23 cellular contexts compared by ENCODE assay signal in the genomic region with DNA sequence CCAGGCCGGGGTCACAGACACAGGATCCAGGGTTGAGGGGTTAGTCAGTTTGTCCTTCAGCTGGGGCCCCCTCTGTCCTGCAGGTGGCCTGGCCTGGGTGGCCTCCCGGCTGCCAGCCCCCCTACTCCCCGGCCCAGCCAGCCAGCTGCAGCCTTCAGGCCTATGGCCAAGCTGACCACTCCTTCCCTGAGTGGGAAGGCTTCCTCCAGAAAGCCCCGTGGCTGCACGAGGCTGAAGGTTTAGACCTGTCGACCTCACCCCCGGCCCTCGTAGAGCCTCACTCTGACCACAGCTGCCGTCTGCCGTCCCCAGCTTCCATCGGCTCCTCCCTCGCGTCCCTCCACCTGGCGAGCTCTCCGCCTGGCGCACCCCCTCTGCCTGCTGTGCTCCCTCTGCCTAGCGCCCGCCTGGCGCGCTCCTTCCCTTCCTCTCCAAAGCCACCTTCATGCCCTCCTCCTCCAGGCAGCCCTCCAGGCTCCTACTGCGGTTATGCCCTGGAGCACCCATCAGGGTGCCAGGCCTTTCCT. TPM values are rescaled to one million over a fixed set of nuclear protein-coding genes. Genes with fewer than 3 reads are reported as not detected.
DNase-seq lines count a peak whose midpoint lies in the region; ATAC-seq, FAIRE-seq and TF ChIP-seq lines count a peak whose summit lies in the region.
"Had no signal": no experiment of that assay in that cellular context is flagged by ENCODE, and none has a peak within 500 bp of the region (broad histone marks: within the 10 kb centered on the region; RNA-seq: fewer than 3 reads in every experiment).

No MANE protein-coding gene starts in this region.

- no peak for TF ChIP-seq EP300 in A549 (IDR thresholded peaks at IDR 0.05)

- no peaks in the 10 kb centered on the region for H4K20me1 ChIP-seq in H9 (ENCODE audit: control insufficient read depth, insufficient read depth, insufficient read length)
- no peaks in the 10 kb centered on the region for H4K20me1 ChIP-seq in neural progenitor cell (ENCODE audit: low read depth)

- POLR2A ChIA-PET in A549 (lab: Yijun Ruan, JAX) = no interaction called here

- TF ChIP-seq CTCF in A549 (IDR thresholded peaks at IDR 0.05) (no peak), H9 (conservative IDR thresholded peaks at IDR 0.05) (no peak), heart right ventricle (IDR thresholded peaks at IDR 0.05) (no peak), neural progenitor cell (IDR thresholded peaks at IDR 0.05) (no peak)

- H3K79me2 ChIP-seq in H9 (ENCODE audit: insufficient read depth, low read length) (no peaks in the 10 kb centered on the region), neural progenitor cell (ENCODE audit: low read depth) (no peaks in the 10 kb centered on the region)

- H3F3A ChIP-seq in neural progenitor cell (ENCODE audit: low read depth) = no peaks in the 10 kb centered on the region

- no peak overlapping the region for H3K4me3 Mint-ChIP-seq in H9
- H3K4me3 Mint-ChIP-seq in neural progenitor cell = no peak overlapping the region
- H3K4me3 Mint-ChIP-seq in stimulated activated effector memory CD8-positive, alpha-beta T cell treated with anti-CD3 and anti-CD28 coated beads, Interleukin-12 subunit alpha, Interleukin-12 subunit beta, amount 100 ng/mL, for 72 hours = no peak overlapping the region
- H3K4me3 Mint-ChIP-seq: activated naive CD8-positive, alpha-beta T cell; CD4-positive, CD25-positive, alpha-beta regulatory T cell had no signal

- no peak overlapping the region for H3T11ph ChIP-seq in H9 (ENCODE audit: low read length)

- TF ChIP-seq POLR2A in A549 (IDR thresholded peaks at IDR 0.05; ENCODE audit: low read length) (no peak), GM12892 (IDR thresholded peaks at IDR 0.05; ENCODE audit: low read depth, low read length) (no peak)

- H3K27ac ChIP-seq in A549 (no peak overlapping the region), H9 (ENCODE audit: insufficient read length, low read depth, low read length) (no peak overlapping the region), heart right ventricle (peak overlapping the region in 5 of 10 donors; percentile 38 to 66 (median 52)), neural progenitor cell (no peak overlapping the region)
- H3K27ac ChIP-seq: foreskin keratinocyte, right lobe of liver, RWPE1 had no signal

- no peak overlapping the region for H2AK5ac ChIP-seq in H9 (ENCODE audit: insufficient read length, low read length)

- H3K23ac ChIP-seq in H9 (ENCODE audit: insufficient read length, low read depth, low read length) = no peak overlapping the region

- H3K4me3 ChIP-seq in A549 = no peak overlapping the region
- H3K4me3 ChIP-seq in heart right ventricle = peak overlapping the region in 6 of 10 donors; percentile 14 to 42 (median 24)
- H3K4me3 ChIP-seq in neural progenitor cell = no peak overlapping the region
- H3K4me3 ChIP-seq: right lobe of liver had no signal

- H3K14ac ChIP-seq in H9 (ENCODE audit: insufficient read depth, low read length) = no peak overlapping the region; the same call in 1 of the 2 replicates

- H3K79me1 ChIP-seq in H9 (ENCODE audit: insufficient read depth, low read depth, low read length, poor library complexity, severe bottlenecking) = no peaks in the 10 kb centered on the region

- H3K18ac ChIP-seq in H9 (ENCODE audit: insufficient read length, low read depth, low read length) = no peak overlapping the region

- CTCF ChIA-PET in A549 (lab: Yijun Ruan, JAX) = no interaction called here

- DNase-seq in A549 (ENCODE audit: low read depth in 1 of 2, low spot score in 1 of 2) (no peak), H9 (no peak), heart right ventricle (peak in 1 of 2 donors; percentile 14), neural progenitor cell (ENCODE audit: low spot score) (peak; percentile 13), HK-2 (ENCODE audit: unreplicated experiment) (no peak), GM12892 (ENCODE audit: insufficient read length) (no peak)
- DNase-seq in stimulated activated effector memory CD8-positive, alpha-beta T cell treated with anti-CD3 and anti-CD28 coated beads, Interleukin-12 subunit alpha, Interleukin-12 subunit beta, amount 100 ng/mL, for 72 hours (ENCODE audit: low spot score in 2 of 2) = no peak
- DNase-seq: foreskin keratinocyte, hippocampal formation, mammary epithelial cell, NCI-H187 treated with DMSO at 0.1 percent for 48 hours, NCI-H69 had no signal

- no peak overlapping the region for H2BK12ac ChIP-seq in H9 (ENCODE audit: insufficient read length, low read depth, low read length)

- no peak overlapping the region for H4K91ac ChIP-seq in H9 (ENCODE audit: insufficient read length, low read depth, low read length)

- peak overlapping the region in 2 of 3 experiments; percentile 22 to 84; a peak in 1 of 7 replicates for H3K27ac Mint-ChIP-seq in H9
- no peak overlapping the region for H3K27ac Mint-ChIP-seq in neural progenitor cell
- no peak overlapping the region for H3K27ac Mint-ChIP-seq in stimulated activated effector memory CD8-positive, alpha-beta T cell treated with anti-CD3 and anti-CD28 coated beads, Interleukin-12 subunit alpha, Interleukin-12 subunit beta, amount 100 ng/mL, for 72 hours
- H3K27ac Mint-ChIP-seq: activated naive CD8-positive, alpha-beta T cell; CD4-positive, CD25-positive, alpha-beta regulatory T cell had no signal

- no peaks in the 10 kb centered on the region for H3K27me3 ChIP-seq in H9 (ENCODE audit: insufficient read depth, low read length)
- H3K27me3 ChIP-seq in heart right ventricle = peaks cover 0 to 30% (median 19%) of the 10 kb centered on the region in 7 donors
- no peaks in the 10 kb centered on the region for H3K27me3 ChIP-seq in neural progenitor cell
- H3K27me3 ChIP-seq: right lobe of liver had no signal

- H2AFZ ChIP-seq in H9 (ENCODE audit: low read length) (no peak overlapping the region), neural progenitor cell (replicated peaks) (no peak overlapping the region)

- peaks cover 1 to 7% of the 10 kb centered on the region in 2 experiments; a peak in 2 of 4 replicates for H3K4me1 Mint-ChIP-seq in H9
- H3K4me1 Mint-ChIP-seq in neural progenitor cell = peaks cover 8% of the 10 kb centered on the region
- H3K4me1 Mint-ChIP-seq in stimulated activated effector memory CD8-positive, alpha-beta T cell treated with anti-CD3 and anti-CD28 coated beads, Interleukin-12 subunit alpha, Interleukin-12 subunit beta, amount 100 ng/mL, for 72 hours = peaks cover 11% of the 10 kb centered on the region

- no peak overlapping the region for H3K4ac ChIP-seq in H9 (ENCODE audit: low read depth, low read length)

- no peak overlapping the region for H2BK20ac ChIP-seq in H9 (ENCODE audit: low read depth, low read length, poor library complexity, severe bottlenecking)

- H3K9me3 Mint-ChIP-seq in H9 (no peaks in the 10 kb centered on the region; a peak in 2 of 5 replicates), neural progenitor cell (peaks cover 4% of the 10 kb centered on the region)
- no peaks in the 10 kb centered on the region for H3K9me3 Mint-ChIP-seq in stimulated activated effector memory CD8-positive, alpha-beta T cell treated with anti-CD3 and anti-CD28 coated beads, Interleukin-12 subunit alpha, Interleukin-12 subunit beta, amount 100 ng/mL, for 72 hours

- no peak overlapping the region for H4K5ac ChIP-seq in H9 (ENCODE audit: insufficient read length, low read depth, low read length)

- H2BK120ac ChIP-seq in H9 (ENCODE audit: low read depth, low read length, poor library complexity, severe bottlenecking) = no peak overlapping the region

- H3K36me3 ChIP-seq in heart right ventricle = no peaks in the 10 kb centered on the region
- no peaks in the 10 kb centered on the region for H3K36me3 ChIP-seq in neural progenitor cell
- H3K36me3 ChIP-seq: right lobe of liver had no signal

- H4K8ac ChIP-seq in H9 (replicated peaks; ENCODE audit: insufficient read length, low read depth, low read length) = no peak overlapping the region

- H3K23me2 ChIP-seq in H9 (ENCODE audit: insufficient read length, low read depth, low read length, poor library complexity, severe bottlenecking) = no peaks in the 10 kb centered on the region

- H3K27me3 Mint-ChIP-seq in H9 (ENCODE audit: low read depth) (peaks cover 3% of the 10 kb centered on the region; the same call in 1 of the 2 replicates), neural progenitor cell (ENCODE audit: insufficient read depth, low read depth) (peaks cover 8% of the 10 kb centered on the region)

- H3K4me1 ChIP-seq in A549 (no peaks in the 10 kb centered on the region), H9 (ENCODE audit: insufficient read depth, low read length) (no peaks in the 10 kb centered on the region), heart right ventricle (peaks cover 0 to 21% (median 7%) of the 10 kb centered on the region in 9 donors), neural progenitor cell (no peaks in the 10 kb centered on the region)
- H3K4me1 ChIP-seq: foreskin keratinocyte, right lobe of liver had no signal

- H2BK5ac ChIP-seq in H9 (ENCODE audit: insufficient read length, low read length) = no peak overlapping the region

- no peak for ATAC-seq in A549
- ATAC-seq in heart right ventricle = peak in 5 of 8 donors; percentile 5 to 44 (median 23)
- no peak for ATAC-seq in stimulated activated effector memory CD8-positive, alpha-beta T cell treated with anti-CD3 and anti-CD28 coated beads, Interleukin-12 subunit alpha, Interleukin-12 subunit beta, amount 100 ng/mL, for 72 hours
- no peak for ATAC-seq in HG02870 (IDR thresholded peaks at IDR 0.05; ENCODE audit: unreplicated experiment)
- ATAC-seq: foreskin keratinocyte had no signal

- intact Hi-C loops in heart right ventricle (cut with DNase I) = no loop called here

- WGBS in A549 (ENCODE audit: missing lambda C conversion rate) = 81% methylated on average over 19 of the region's 21 CpGs
- WGBS in H9 (ENCODE audit: extremely low coverage, insufficient read length, low lambda C conversion rate) = no CpG with 5 or more reads among the region's 21 CpGs
- 70 to 73% methylated on average over 21 of the region's 21 CpGs for WGBS in heart right ventricle, 2 donors

- H3K36me3 Mint-ChIP-seq in H9 (ENCODE audit: insufficient read depth in 1 of 3, low read depth in 3 of 3) (peaks cover 0 to 7% (median 0%) of the 10 kb centered on the region in 3 experiments; a peak in 1 of 7 replicates), neural progenitor cell (no peaks in the 10 kb centered on the region)
- no peaks in the 10 kb centered on the region for H3K36me3 Mint-ChIP-seq in stimulated activated effector memory CD8-positive, alpha-beta T cell treated with anti-CD3 and anti-CD28 coated beads, Interleukin-12 subunit alpha, Interleukin-12 subunit beta, amount 100 ng/mL, for 72 hours
- H3K36me3 Mint-ChIP-seq: activated naive CD8-positive, alpha-beta T cell; CD4-positive, CD25-positive, alpha-beta regulatory T cell had no signal

- H3K9me3 ChIP-seq in A549 (no peaks in the 10 kb centered on the region), H9 (ENCODE audit: control insufficient read depth, low read depth, low read length) (no peaks in the 10 kb centered on the region), heart right ventricle (no peaks in the 10 kb centered on the region), neural progenitor cell (ENCODE audit: low read depth) (no peaks in the 10 kb centered on the region)
- H3K9me3 ChIP-seq: right lobe of liver had no signal

- no peak for TF ChIP-seq RAD21 in A549 (conservative IDR thresholded peaks at IDR 0.05 in 1 of 2, IDR thresholded peaks at IDR 0.05 in 1 of 2)

- H3K4me2 ChIP-seq in A549 = no peak overlapping the region
- no peak overlapping the region for H3K4me2 ChIP-seq in H9 (ENCODE audit: insufficient read depth, insufficient read length, low read length)
- no peak overlapping the region for H3K4me2 ChIP-seq in neural progenitor cell

- H3K56ac ChIP-seq in H9 (ENCODE audit: insufficient read length, low read depth, low read length) = no peak overlapping the region

- FAIRE-seq in A549 (lab: Jason Lieb, UNC) (no peak), GM12892 (lab: Jason Lieb, UNC) (no peak)
- FAIRE-seq: G401.6, TTC549 had no signal

- H2BK15ac ChIP-seq in H9 (ENCODE audit: low read depth, low read length) = no peak overlapping the region

- H3K9ac ChIP-seq in H9 (ENCODE audit: extremely low read depth, insufficient read length, low read length) (no peak overlapping the region), neural progenitor cell (no peak overlapping the region)

RNA-seq across cellular contexts. Expression of a gene that starts 9.6 kb away (rescaled TPM):
- polyA plus RNA-seq in A549 (2011; rRNA removed) (not detected in 2 replicates), A549 (2017; fragmentation: RNase III; extraction: RNeasy Plus Mini Kit Qiagen cat#74134 plus additional on column Dnase treatment) (not detected in 3 replicates), heart right ventricle (under 1 TPM; 0.09 to 0.29 TPM)
- not detected in 2 replicates for polyA plus RNA-seq in A549 (2012; cell fraction: cytosol; rRNA removed)
- polyA plus RNA-seq in A549 (2012; cell fraction: nucleus; rRNA removed) = not detected in 2 replicates
- polyA minus RNA-seq in A549 (2011; rRNA and poly(A)+ RNA removed) = not detected in 2 replicates
- total RNA-seq in H9 (2021) (0.68 and 0.79 TPM in 2 replicates), heart right ventricle (under 1 TPM in 7 of 10 donors, not detected in 3; 0.11 to 0.53 (median 0.26) TPM), neural progenitor cell (ENCODE audit: low replicate concordance) (0.22 TPM in 1 of 2 replicates, not detected in the other)
- not detected for polyA plus RNA-seq in GM12892 (2012; ENCODE audit: missing spikeins)
- total RNA-seq: CD4-positive, CD25-positive, alpha-beta regulatory T cell; foreskin keratinocyte; HT1080; mammary epithelial cell; myocyte; osteocyte; right lobe of liver; urinary bladder had no signal
- polyA plus RNA-seq: CD4-positive, CD25-positive, alpha-beta regulatory T cell; mammary epithelial cell had no signal

RNA-seq across cellular contexts. Expression of a gene that starts 23.1 kb away (rescaled TPM):
- not detected in 2 replicates for polyA plus RNA-seq in A549 (2011; rRNA removed)
- polyA plus RNA-seq in A549 (2012; cell fraction: cytosol; rRNA removed) = not detected in 2 replicates
- not detected in 2 replicates for polyA plus RNA-seq in A549 (2012; cell fraction: nucleus; rRNA removed)
- polyA plus RNA-seq in A549 (2017; fragmentation: RNase III; extraction: RNeasy Plus Mini Kit Qiagen cat#74134 plus additional on column Dnase treatment) = not detected in 3 replicates
- not detected in 2 replicates for polyA minus RNA-seq in A549 (2011; rRNA and poly(A)+ RNA removed)
- total RNA-seq in H9 (2021) = 1.9 and 2.0 TPM in 2 replicates
- total RNA-seq in heart right ventricle = 1 to 10 TPM in 1 of 10 donors, under 1 TPM in 2, not detected in 7; 0.28 to 1.7 (median 0.49) TPM
- under 1 TPM in 1 of 2 donors, not detected in 1; 0.26 TPM for polyA plus RNA-seq in heart right ventricle
- total RNA-seq in neural progenitor cell (ENCODE audit: low replicate concordance) = not detected in 2 replicates
- polyA plus RNA-seq in GM12892 (2012; ENCODE audit: missing spikeins) = 3.6 TPM
- total RNA-seq: HT1080, myocyte, osteocyte, urinary bladder had no signal
- polyA plus RNA-seq: mammary epithelial cell had no signal

RNA-seq across cellular contexts. Expression of a gene that starts 30.7 kb away (rescaled TPM):
- polyA plus RNA-seq in A549 (2011; rRNA removed) (not detected in 2 replicates), A549 (2017; fragmentation: RNase III; extraction: RNeasy Plus Mini Kit Qiagen cat#74134 plus additional on column Dnase treatment) (not detected in 3 replicates), heart right ventricle (1 to 10 TPM; 3.8 to 9.8 TPM)
- 0.04 TPM in 1 of 2 replicates, not detected in the other for polyA plus RNA-seq in A549 (2012; cell fraction: cytosol; rRNA removed)
- polyA plus RNA-seq in A549 (2012; cell fraction: nucleus; rRNA removed) = 0.19 and 0.21 TPM in 2 replicates
- not detected in 2 replicates for polyA minus RNA-seq in A549 (2011; rRNA and poly(A)+ RNA removed)
- total RNA-seq in H9 (2021) (0.24 and 0.33 TPM in 2 replicates), heart right ventricle (10 to 100 TPM in 1 of 10 donors, 1 to 10 TPM in 7, under 1 TPM in 2; 0.52 to 24.8 (median 5.0) TPM), neural progenitor cell (ENCODE audit: low replicate concordance) (0.09 TPM in 1 of 2 replicates, not detected in the other)
- 2.9 TPM for polyA plus RNA-seq in GM12892 (2012; ENCODE audit: missing spikeins)
- total RNA-seq: foreskin keratinocyte, myocyte had no signal
- polyA plus RNA-seq: foreskin keratinocyte, mammary epithelial cell had no signal

RNA-seq across cellular contexts. Expression of a gene that starts 48.5 kb away (rescaled TPM):
- polyA plus RNA-seq in A549 (2011; rRNA removed) (38.7 and 58.3 TPM in 2 replicates), A549 (2017; fragmentation: RNase III; extraction: RNeasy Plus Mini Kit Qiagen cat#74134 plus additional on column Dnase treatment) (94.8 to 103 TPM (median 97.4 TPM) in 3 replicates), heart right ventricle (100 to 1,000 TPM; 107 to 184 TPM)
- polyA plus RNA-seq in A549 (2012; cell fraction: cytosol; rRNA removed) = 96.1 and 108 TPM in 2 replicates
- 137 and 147 TPM in 2 replicates for polyA plus RNA-seq in A549 (2012; cell fraction: nucleus; rRNA removed)
- 25.3 and 40.0 TPM in 2 replicates for polyA minus RNA-seq in A549 (2011; rRNA and poly(A)+ RNA removed)
- total RNA-seq in H9 (2021) (82.0 and 84.7 TPM in 2 replicates), heart right ventricle (100 to 1,000 TPM in 9 of 10 donors, 10 to 100 TPM in 1; 95.6 to 174 (median 123) TPM), neural progenitor cell (ENCODE audit: low replicate concordance) (16.6 and 43.4 TPM in 2 replicates)
- polyA plus RNA-seq in GM12892 (2012; ENCODE audit: missing spikeins) = 32.3 TPM

RNA-seq across cellular contexts. Expression of a gene that starts 48.8 kb away (rescaled TPM):
- 9.2 and 12.5 TPM in 2 replicates for polyA plus RNA-seq in A549 (2011; rRNA removed)
- polyA plus RNA-seq in A549 (2012; cell fraction: cytosol; rRNA removed) = 13.7 and 20.0 TPM in 2 replicates
- polyA plus RNA-seq in A549 (2012; cell fraction: nucleus; rRNA removed) = 14.5 and 21.2 TPM in 2 replicates
- 11.5 to 12.9 TPM (median 12.1 TPM) in 3 replicates for polyA plus RNA-seq in A549 (2017; fragmentation: RNase III; extraction: RNeasy Plus Mini Kit Qiagen cat#74134 plus additional on column Dnase treatment)
- 7.0 and 7.3 TPM in 2 replicates for polyA minus RNA-seq in A549 (2011; rRNA and poly(A)+ RNA removed)
- total RNA-seq in H9 (2021) = 27.0 and 27.1 TPM in 2 replicates
- total RNA-seq in heart right ventricle = 10 to 100 TPM in 4 of 10 donors, 1 to 10 TPM in 6; 7.3 to 13.5 (median 9.1) TPM
- 10 to 100 TPM in 1 of 2 donors, 1 to 10 TPM in 1; 7.7 to 16.2 TPM for polyA plus RNA-seq in heart right ventricle
- 15.8 and 32.4 TPM in 2 replicates for total RNA-seq in neural progenitor cell (ENCODE audit: low replicate concordance)
- 3.6 TPM for polyA plus RNA-seq in GM12892 (2012; ENCODE audit: missing spikeins)

Comparison
In these comparisons a context has a peak if more than half of its experiments do, and no peak if none do; other contexts are left out.
1. ATAC-seq: peak in heart right ventricle (5 of 8); none in A549 (0 of 2), stimulated activated effector memory CD8-positive, alpha-beta T cell treated with anti-CD3 and anti-CD28 coated beads, Interleukin-12 subunit alpha, Interleukin-12 subunit beta, amount 100 ng/mL, for 72 hours (single experiment) and HG02870 (single experiment).
2. H3K4me3 ChIP-seq: peak in heart right ventricle (6 of 10); none in A549 (single experiment) and neural progenitor cell (single experiment).
3. H3K27ac Mint-ChIP-seq: peak in H9 (2 of 3); none in neural progenitor cell (single experiment) and stimulated activated effector memory CD8-positive, alpha-beta T cell treated with anti-CD3 and anti-CD28 coated beads, Interleukin-12 subunit alpha, Interleukin-12 subunit beta, amount 100 ng/mL, for 72 hours (single experiment).